In the genomic region with DNA sequence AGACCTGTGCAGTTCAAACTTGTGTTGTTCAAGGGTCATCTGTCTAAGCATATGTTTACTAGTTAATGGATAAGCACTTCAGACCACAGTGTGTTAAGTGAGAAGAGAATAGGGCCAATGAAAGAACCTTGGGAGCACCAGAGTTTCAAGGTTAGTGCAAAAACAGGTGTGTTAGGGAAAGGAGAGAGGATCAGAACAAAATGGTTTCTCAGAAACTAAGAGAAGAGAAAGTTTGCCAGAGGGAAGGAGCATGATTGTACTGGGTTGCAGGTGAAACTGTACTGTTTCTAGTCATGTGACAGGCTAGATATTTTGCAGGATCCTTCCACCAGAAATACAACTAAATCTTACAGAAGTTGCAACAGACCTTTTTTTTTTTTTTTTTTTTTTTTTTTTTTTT, we compare ENCODE assay signal across 1 cellular context.
TF ChIP-seq lines count a peak whose summit lies in the region.

No MANE protein-coding gene starts in this region.

TF ChIP-seq in HepG2, 621 proteins besides CTCF, POLR2A, EP300 and RAD21 (continued from another document and continues in another):
- TF ChIP-seq, protein P1, sequence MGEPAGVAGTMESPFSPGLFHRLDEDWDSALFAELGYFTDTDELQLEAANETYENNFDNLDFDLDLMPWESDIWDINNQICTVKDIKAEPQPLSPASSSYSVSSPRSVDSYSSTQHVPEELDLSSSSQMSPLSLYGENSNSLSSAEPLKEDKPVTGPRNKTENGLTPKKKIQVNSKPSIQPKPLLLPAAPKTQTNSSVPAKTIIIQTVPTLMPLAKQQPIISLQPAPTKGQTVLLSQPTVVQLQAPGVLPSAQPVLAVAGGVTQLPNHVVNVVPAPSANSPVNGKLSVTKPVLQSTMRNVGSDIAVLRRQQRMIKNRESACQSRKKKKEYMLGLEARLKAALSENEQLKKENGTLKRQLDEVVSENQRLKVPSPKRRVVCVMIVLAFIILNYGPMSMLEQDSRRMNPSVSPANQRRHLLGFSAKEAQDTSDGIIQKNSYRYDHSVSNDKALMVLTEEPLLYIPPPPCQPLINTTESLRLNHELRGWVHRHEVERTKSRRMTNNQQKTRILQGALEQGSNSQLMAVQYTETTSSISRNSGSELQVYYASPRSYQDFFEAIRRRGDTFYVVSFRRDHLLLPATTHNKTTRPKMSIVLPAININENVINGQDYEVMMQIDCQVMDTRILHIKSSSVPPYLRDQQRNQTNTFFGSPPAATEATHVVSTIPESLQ (CRISPR knock-in tag; conservative IDR thresholded peaks at IDR 0.05), result no peak
- TF ChIP-seq, protein P2, sequence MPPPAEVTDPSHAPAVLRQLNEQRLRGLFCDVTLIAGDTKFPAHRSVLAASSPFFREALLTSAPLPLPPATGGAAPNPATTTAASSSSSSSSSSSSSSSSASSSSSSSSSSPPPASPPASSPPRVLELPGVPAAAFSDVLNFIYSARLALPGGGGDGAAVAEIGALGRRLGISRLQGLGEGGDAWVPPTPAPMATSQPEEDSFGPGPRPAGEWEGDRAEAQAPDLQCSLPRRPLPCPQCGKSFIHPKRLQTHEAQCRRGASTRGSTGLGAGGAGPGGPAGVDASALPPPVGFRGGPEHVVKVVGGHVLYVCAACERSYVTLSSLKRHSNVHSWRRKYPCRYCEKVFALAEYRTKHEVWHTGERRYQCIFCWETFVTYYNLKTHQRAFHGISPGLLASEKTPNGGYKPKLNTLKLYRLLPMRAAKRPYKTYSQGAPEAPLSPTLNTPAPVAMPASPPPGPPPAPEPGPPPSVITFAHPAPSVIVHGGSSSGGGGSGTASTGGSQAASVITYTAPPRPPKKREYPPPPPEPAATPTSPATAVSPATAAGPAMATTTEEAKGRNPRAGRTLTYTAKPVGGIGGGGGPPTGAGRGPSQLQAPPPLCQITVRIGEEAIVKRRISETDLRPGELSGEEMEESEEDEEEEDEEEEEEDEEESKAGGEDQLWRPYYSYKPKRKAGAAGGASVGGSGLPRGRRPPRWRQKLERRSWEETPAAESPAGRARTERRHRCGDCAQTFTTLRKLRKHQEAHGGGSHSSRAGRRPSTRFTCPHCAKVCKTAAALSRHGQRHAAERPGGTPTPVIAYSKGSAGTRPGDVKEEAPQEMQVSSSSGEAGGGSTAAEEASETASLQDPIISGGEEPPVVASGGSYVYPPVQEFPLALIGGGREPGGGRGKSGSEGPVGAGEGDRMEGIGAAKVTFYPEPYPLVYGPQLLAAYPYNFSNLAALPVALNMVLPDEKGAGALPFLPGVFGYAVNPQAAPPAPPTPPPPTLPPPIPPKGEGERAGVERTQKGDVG (CRISPR knock-in tag; IDR thresholded peaks at IDR 0.05; ENCODE audit: borderline replicate concordance), result no peak
- TF ChIP-seq ZNF335 (CRISPR knock-in tag; IDR thresholded peaks at IDR 0.05), result no peak
- no peak for TF ChIP-seq KLF11 (CRISPR knock-in tag; IDR thresholded peaks at IDR 0.05)
- TF ChIP-seq ZNF652 (CRISPR knock-in tag; IDR thresholded peaks at IDR 0.05; ENCODE audit: borderline replicate concordance, low read depth), result peak; percentile 70; the same call in 1 of the 2 replicates
- peak; percentile 33; the same call in 1 of the 2 replicates for TF ChIP-seq ERF (CRISPR knock-in tag; IDR thresholded peaks at IDR 0.05)
- TF ChIP-seq, protein P3, sequence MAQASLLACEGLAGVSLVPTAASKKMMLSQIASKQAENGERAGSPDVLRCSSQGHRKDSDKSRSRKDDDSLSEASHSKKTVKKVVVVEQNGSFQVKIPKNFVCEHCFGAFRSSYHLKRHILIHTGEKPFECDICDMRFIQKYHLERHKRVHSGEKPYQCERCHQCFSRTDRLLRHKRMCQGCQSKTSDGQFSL (CRISPR knock-in tag; IDR thresholded peaks at IDR 0.05), result no peak
- no peak for TF ChIP-seq HNRNPL (IDR thresholded peaks at IDR 0.05; ENCODE audit: low read depth, low read length)
- TF ChIP-seq ZNF891 (CRISPR knock-in tag; IDR thresholded peaks at IDR 0.05), result no peak
- TF ChIP-seq ZSCAN25 (CRISPR knock-in tag; IDR thresholded peaks at IDR 0.05), result no peak
- TF ChIP-seq CREM (IDR thresholded peaks at IDR 0.05), result no peak
- no peak for TF ChIP-seq CREM (CRISPR knock-in tag; IDR thresholded peaks at IDR 0.05)
- TF ChIP-seq, protein P4, sequence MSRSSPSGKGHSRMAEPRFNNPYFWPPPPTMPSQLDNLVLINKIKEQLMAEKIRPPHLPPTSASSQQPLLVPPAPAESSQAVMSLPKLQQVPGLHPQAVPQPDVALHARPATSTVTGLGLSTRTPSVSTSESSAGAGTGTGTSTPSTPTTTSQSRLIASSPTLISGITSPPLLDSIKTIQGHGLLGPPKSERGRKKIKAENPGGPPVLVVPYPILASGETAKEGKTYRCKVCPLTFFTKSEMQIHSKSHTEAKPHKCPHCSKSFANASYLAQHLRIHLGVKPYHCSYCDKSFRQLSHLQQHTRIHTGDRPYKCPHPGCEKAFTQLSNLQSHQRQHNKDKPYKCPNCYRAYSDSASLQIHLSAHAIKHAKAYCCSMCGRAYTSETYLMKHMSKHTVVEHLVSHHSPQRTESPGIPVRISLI (CRISPR knock-in tag; IDR thresholded peaks at IDR 0.05; ENCODE audit: borderline replicate concordance), result peak; percentile 92
- no peak for TF ChIP-seq PHB2 (IDR thresholded peaks at IDR 0.05; ENCODE audit: partially characterized antibody)
- no peak for TF ChIP-seq HOXA9 (CRISPR knock-in tag; IDR thresholded peaks at IDR 0.05; ENCODE audit: borderline replicate concordance)
- TF ChIP-seq ZNF136 (CRISPR knock-in tag; IDR thresholded peaks at IDR 0.05; ENCODE audit: low read depth), result no peak
- TF ChIP-seq, protein P5, sequence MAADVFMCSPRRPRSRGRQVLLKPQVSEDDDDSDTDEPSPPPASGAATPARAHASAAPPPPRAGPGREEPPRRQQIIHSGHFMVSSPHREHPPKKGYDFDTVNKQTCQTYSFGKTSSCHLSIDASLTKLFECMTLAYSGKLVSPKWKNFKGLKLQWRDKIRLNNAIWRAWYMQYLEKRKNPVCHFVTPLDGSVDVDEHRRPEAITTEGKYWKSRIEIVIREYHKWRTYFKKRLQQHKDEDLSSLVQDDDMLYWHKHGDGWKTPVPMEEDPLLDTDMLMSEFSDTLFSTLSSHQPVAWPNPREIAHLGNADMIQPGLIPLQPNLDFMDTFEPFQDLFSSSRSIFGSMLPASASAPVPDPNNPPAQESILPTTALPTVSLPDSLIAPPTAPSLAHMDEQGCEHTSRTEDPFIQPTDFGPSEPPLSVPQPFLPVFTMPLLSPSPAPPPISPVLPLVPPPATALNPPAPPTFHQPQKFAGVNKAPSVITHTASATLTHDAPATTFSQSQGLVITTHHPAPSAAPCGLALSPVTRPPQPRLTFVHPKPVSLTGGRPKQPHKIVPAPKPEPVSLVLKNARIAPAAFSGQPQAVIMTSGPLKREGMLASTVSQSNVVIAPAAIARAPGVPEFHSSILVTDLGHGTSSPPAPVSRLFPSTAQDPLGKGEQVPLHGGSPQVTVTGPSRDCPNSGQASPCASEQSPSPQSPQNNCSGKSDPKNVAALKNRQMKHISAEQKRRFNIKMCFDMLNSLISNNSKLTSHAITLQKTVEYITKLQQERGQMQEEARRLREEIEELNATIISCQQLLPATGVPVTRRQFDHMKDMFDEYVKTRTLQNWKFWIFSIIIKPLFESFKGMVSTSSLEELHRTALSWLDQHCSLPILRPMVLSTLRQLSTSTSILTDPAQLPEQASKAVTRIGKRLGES (CRISPR knock-in tag; IDR thresholded peaks at IDR 0.05; ENCODE audit: borderline replicate concordance), result no peak
- TF ChIP-seq SRSF4 (IDR thresholded peaks at IDR 0.05; ENCODE audit: low read depth, low read length, poor library complexity, severe bottlenecking), result no peak
- TF ChIP-seq, protein P6, sequence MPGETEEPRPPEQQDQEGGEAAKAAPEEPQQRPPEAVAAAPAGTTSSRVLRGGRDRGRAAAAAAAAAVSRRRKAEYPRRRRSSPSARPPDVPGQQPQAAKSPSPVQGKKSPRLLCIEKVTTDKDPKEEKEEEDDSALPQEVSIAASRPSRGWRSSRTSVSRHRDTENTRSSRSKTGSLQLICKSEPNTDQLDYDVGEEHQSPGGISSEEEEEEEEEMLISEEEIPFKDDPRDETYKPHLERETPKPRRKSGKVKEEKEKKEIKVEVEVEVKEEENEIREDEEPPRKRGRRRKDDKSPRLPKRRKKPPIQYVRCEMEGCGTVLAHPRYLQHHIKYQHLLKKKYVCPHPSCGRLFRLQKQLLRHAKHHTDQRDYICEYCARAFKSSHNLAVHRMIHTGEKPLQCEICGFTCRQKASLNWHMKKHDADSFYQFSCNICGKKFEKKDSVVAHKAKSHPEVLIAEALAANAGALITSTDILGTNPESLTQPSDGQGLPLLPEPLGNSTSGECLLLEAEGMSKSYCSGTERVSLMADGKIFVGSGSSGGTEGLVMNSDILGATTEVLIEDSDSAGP (CRISPR knock-in tag; IDR thresholded peaks at IDR 0.05; ENCODE audit: borderline replicate concordance), result no peak
- peak; percentile 45 for TF ChIP-seq POLR2AphosphoS5 (IDR thresholded peaks at IDR 0.05; ENCODE audit: low read depth, low read length)
- no peak for TF ChIP-seq ZNF251 (CRISPR knock-in tag; IDR thresholded peaks at IDR 0.05)
- TF ChIP-seq, protein P7, sequence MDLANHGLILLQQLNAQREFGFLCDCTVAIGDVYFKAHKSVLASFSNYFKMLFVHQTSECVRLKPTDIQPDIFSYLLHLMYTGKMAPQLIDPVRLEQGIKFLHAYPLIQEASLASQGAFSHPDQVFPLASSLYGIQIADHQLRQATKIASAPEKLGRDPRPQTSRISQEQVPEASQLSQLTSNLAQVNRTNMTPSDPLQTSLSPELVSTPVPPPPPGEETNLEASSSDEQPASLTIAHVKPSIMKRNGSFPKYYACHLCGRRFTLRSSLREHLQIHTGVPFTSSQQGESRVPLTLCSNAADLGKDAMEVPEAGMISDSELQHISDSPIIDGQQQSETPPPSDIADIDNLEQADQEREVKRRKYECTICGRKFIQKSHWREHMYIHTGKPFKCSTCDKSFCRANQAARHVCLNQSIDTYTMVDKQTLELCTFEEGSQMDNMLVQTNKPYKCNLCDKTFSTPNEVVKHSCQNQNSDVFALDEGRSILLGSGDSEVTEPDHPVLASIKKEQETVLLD (CRISPR knock-in tag; IDR thresholded peaks at IDR 0.05; ENCODE audit: low read depth), result no peak
- TF ChIP-seq IKZF1 (IDR thresholded peaks at IDR 0.05), result no peak
- no peak for TF ChIP-seq ZIK1 (CRISPR knock-in tag; IDR thresholded peaks at IDR 0.05; ENCODE audit: borderline replicate concordance, low read depth)
- no peak for TF ChIP-seq ZNF737 (CRISPR knock-in tag; IDR thresholded peaks at IDR 0.05; ENCODE audit: borderline replicate concordance)
- TF ChIP-seq RARA (CRISPR knock-in tag; IDR thresholded peaks at IDR 0.05), result peak; percentile 79
- TF ChIP-seq, protein P8, sequence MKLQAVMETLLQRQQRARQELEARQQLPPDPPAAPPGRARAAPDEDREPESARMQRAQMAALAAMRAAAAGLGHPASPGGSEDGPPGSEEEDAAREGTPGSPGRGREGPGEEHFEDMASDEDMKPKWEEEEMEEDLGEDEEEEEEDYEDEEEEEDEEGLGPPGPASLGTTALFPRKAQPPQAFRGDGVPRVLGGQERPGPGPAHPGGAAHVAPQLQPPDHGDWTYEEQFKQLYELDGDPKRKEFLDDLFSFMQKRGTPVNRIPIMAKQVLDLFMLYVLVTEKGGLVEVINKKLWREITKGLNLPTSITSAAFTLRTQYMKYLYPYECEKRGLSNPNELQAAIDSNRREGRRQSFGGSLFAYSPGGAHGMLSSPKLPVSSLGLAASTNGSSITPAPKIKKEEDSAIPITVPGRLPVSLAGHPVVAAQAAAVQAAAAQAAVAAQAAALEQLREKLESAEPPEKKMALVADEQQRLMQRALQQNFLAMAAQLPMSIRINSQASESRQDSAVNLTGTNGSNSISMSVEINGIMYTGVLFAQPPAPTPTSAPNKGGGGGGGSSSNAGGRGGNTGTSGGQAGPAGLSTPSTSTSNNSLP (IDR thresholded peaks at IDR 0.05; ENCODE audit: low read depth, low read length), result 0 out of 2 replicates have a peak, but pooled peaks have one; percentile 24
- TF ChIP-seq, protein P9, sequence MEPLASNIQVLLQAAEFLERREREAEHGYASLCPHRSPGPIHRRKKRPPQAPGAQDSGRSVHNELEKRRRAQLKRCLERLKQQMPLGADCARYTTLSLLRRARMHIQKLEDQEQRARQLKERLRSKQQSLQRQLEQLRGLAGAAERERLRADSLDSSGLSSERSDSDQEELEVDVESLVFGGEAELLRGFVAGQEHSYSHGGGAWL (CRISPR knock-in tag; IDR thresholded peaks at IDR 0.05), result no peak
- peak; percentile 69; the same call in 1 of the 2 replicates for TF ChIP-seq KAT8 (CRISPR knock-in tag; IDR thresholded peaks at IDR 0.05)
- TF ChIP-seq, protein P10, sequence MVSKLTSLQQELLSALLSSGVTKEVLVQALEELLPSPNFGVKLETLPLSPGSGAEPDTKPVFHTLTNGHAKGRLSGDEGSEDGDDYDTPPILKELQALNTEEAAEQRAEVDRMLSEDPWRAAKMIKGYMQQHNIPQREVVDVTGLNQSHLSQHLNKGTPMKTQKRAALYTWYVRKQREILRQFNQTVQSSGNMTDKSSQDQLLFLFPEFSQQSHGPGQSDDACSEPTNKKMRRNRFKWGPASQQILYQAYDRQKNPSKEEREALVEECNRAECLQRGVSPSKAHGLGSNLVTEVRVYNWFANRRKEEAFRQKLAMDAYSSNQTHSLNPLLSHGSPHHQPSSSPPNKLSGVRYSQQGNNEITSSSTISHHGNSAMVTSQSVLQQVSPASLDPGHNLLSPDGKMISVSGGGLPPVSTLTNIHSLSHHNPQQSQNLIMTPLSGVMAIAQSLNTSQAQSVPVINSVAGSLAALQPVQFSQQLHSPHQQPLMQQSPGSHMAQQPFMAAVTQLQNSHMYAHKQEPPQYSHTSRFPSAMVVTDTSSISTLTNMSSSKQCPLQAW (CRISPR knock-in tag; IDR thresholded peaks at IDR 0.05), result peak; percentile 80; the same call in 1 of the 2 replicates
- TF ChIP-seq PHF21A (CRISPR knock-in tag; IDR thresholded peaks at IDR 0.05), result peak; percentile 44; the same call in 1 of the 2 replicates
- no peak for TF ChIP-seq ZSCAN20 (CRISPR knock-in tag; IDR thresholded peaks at IDR 0.05; ENCODE audit: borderline replicate concordance)
- no peak for TF ChIP-seq ZNF180 (CRISPR knock-in tag; IDR thresholded peaks at IDR 0.05; ENCODE audit: borderline replicate concordance, low read depth)
- peak; percentile 47 for TF ChIP-seq FOXP1 (IDR thresholded peaks at IDR 0.05)
- peak; percentile 92 for TF ChIP-seq FOXP1 (CRISPR knock-in tag; IDR thresholded peaks at IDR 0.05)
- TF ChIP-seq PPARG (CRISPR knock-in tag; conservative IDR thresholded peaks at IDR 0.05), result 0 out of 2 replicates have a peak, but pooled peaks have one; percentile 18
